In genomic region chr7:136033413-136034031, GRCh38 we compare ENCODE assay signal across 15 cellular contexts. TPM values are rescaled to one million over a fixed set of nuclear protein-coding genes. Genes with fewer than 3 reads are reported as not detected.
DNase-seq lines count a peak whose midpoint lies in the region; ATAC-seq and TF ChIP-seq lines count a peak whose summit lies in the region.
"Had no signal": no experiment of that assay in that cellular context is flagged by ENCODE, and none has a peak within 500 bp of the region (broad histone marks: within the 10 kb centered on the region; RNA-seq: fewer than 3 reads in every experiment).

No MANE protein-coding gene starts in this region.

- TF ChIP-seq EP300 in suprapubic skin (IDR thresholded peaks at IDR 0.05): no peak

- TF ChIP-seq CTCF in choroid plexus epithelial cell (conservative IDR thresholded peaks at IDR 0.05; ENCODE audit: low read depth, low read length): no peak
- no peak for TF ChIP-seq CTCF in suprapubic skin (IDR thresholded peaks at IDR 0.05)
- TF ChIP-seq CTCF in MCF 10A (IDR thresholded peaks at IDR 0.05; ENCODE audit: unreplicated experiment): no peak

- H3K27me3 Mint-ChIP-seq in activated T-cell treated with anti-CD3 and anti-CD28 coated beads, Interleukin-2, amount 50 U/mL, for 24 hours: peaks cover 3% of the 10 kb centered on the region
- H3K27me3 Mint-ChIP-seq in MCF 10A (ENCODE audit: insufficient read depth, unreplicated experiment): peaks cover 16% of the 10 kb centered on the region

- H3K4me3 ChIP-seq in choroid plexus epithelial cell (ENCODE audit: low read depth, low read length) (no peak overlapping the region), mesodermal cell (ENCODE audit: extremely low read depth, insufficient read depth, low read length, poor library complexity, severe bottlenecking) (no peak overlapping the region), suprapubic skin (no peak overlapping the region)
- H3K4me3 ChIP-seq: A549 had no signal

- H3K36me3 Mint-ChIP-seq in activated T-cell treated with anti-CD3 and anti-CD28 coated beads, Interleukin-2, amount 50 U/mL, for 24 hours (ENCODE audit: low read depth): no peaks in the 10 kb centered on the region
- no peaks in the 10 kb centered on the region for H3K36me3 Mint-ChIP-seq in MCF 10A (ENCODE audit: insufficient read depth, unreplicated experiment)
- H3K36me3 Mint-ChIP-seq: CD8-positive, alpha-beta T cell had no signal

- CTCF ChIA-PET in MCF 10A (lab: Yijun Ruan, JAX): interaction anchor here (1.5 kb wide), 1 partner anchor 25 kb away, joined by 6 read pairs; no protein-coding TSS in a partner anchor

- H3K4me1 Mint-ChIP-seq in activated T-cell treated with anti-CD3 and anti-CD28 coated beads, Interleukin-2, amount 50 U/mL, for 24 hours (ENCODE audit: low read depth): peaks cover 49% of the 10 kb centered on the region
- H3K4me1 Mint-ChIP-seq in MCF 10A (ENCODE audit: insufficient read depth, unreplicated experiment): peaks cover 8% of the 10 kb centered on the region
- H3K4me1 Mint-ChIP-seq: naive B cell had no signal

- H3K27me3 ChIP-seq in suprapubic skin: no peaks in the 10 kb centered on the region

- H3K9me3 Mint-ChIP-seq in activated T-cell treated with anti-CD3 and anti-CD28 coated beads, Interleukin-2, amount 50 U/mL, for 24 hours: no peaks in the 10 kb centered on the region
- no peaks in the 10 kb centered on the region for H3K9me3 Mint-ChIP-seq in MCF 10A (ENCODE audit: unreplicated experiment)
- H3K9me3 Mint-ChIP-seq: CD8-positive, alpha-beta T cell; naive B cell had no signal

- H3K9me3 ChIP-seq in mesodermal cell (ENCODE audit: control insufficient read depth, low read length) (no peaks in the 10 kb centered on the region), suprapubic skin (no peaks in the 10 kb centered on the region)
- H3K9me3 ChIP-seq: A549 had no signal

- no peak for TF ChIP-seq POLR2A in suprapubic skin (IDR thresholded peaks at IDR 0.05)

- no peak overlapping the region for H3K4me3 Mint-ChIP-seq in activated T-cell treated with anti-CD3 and anti-CD28 coated beads, Interleukin-2, amount 50 U/mL, for 24 hours
- no peak overlapping the region for H3K4me3 Mint-ChIP-seq in MCF 10A (ENCODE audit: unreplicated experiment)
- H3K4me3 Mint-ChIP-seq: CD8-positive, alpha-beta T cell; naive B cell had no signal

- WGBS in mesodermal cell (ENCODE audit: insufficient coverage in 2 of 2), 2 experiments: 86 to 100% methylated on average over 1 to 2 of the region's 6 CpGs
- 42% methylated on average over 6 of the region's 6 CpGs for WGBS in suprapubic skin

- peak overlapping the region; percentile 57 for H3K27ac ChIP-seq in mesodermal cell (ENCODE audit: low read depth, low read length, severe bottlenecking)
- H3K27ac ChIP-seq in suprapubic skin: peak overlapping the region; percentile 26
- H3K27ac ChIP-seq: A549 had no signal

- H3K4me1 ChIP-seq in mesodermal cell (ENCODE audit: control insufficient read depth, insufficient read depth, low read length, poor library complexity, severe bottlenecking): peaks cover 4% of the 10 kb centered on the region
- H3K4me1 ChIP-seq in suprapubic skin: no peaks in the 10 kb centered on the region
- H3K4me1 ChIP-seq: A549 had no signal

- intact Hi-C loops in MCF 10A (cut with micrococcal nuclease): no loop called here

- BruUV-seq in MCF 10A (replicated peaks; lab: Mats Ljungman, UMichigan): no TSS peak

- DNase-seq in activated T-cell treated with anti-CD3 and anti-CD28 coated beads, Interleukin-2, amount 50 U/mL, for 24 hours: no peak
- no peak for DNase-seq in activated T-cell treated with anti-CD3 and anti-CD28 coated beads, Interleukin-2, amount 50 U/mL, for 48 hours
- DNase-seq in choroid plexus epithelial cell (ENCODE audit: low read depth) (peak; percentile 6), suprapubic skin (ENCODE audit: low spot score in 2 of 2) (no peak), NCI-H1417 treated with DMSO at 0.1 percent for 48 hours (lab: John Stamatoyannopoulos, UW) (no peak), MCF 10A (ENCODE audit: unreplicated experiment) (no peak)
- DNase-seq: CD8-positive, alpha-beta T cell; EL; IMR-90; naive B cell; NCI-H1092 treated with DMSO at 0.1 percent for 48 hours had no signal

- POLR2A ChIA-PET in MCF 10A (lab: Yijun Ruan, JAX): no interaction called here

- H3K27ac Mint-ChIP-seq in activated T-cell treated with anti-CD3 and anti-CD28 coated beads, Interleukin-2, amount 50 U/mL, for 24 hours: peak overlapping the region; percentile 50
- no peak overlapping the region for H3K27ac Mint-ChIP-seq in MCF 10A (ENCODE audit: low read depth, unreplicated experiment)
- H3K27ac Mint-ChIP-seq: CD8-positive, alpha-beta T cell; naive B cell had no signal

- no peak for ATAC-seq in esophagus mucosa
- ATAC-seq: A549; CD8-positive, alpha-beta T cell; Panc1 had no signal

- H3K36me3 ChIP-seq in mesodermal cell (ENCODE audit: control insufficient read depth, insufficient read depth, low read length) (no peaks in the 10 kb centered on the region), suprapubic skin (no peaks in the 10 kb centered on the region)

RNA-seq across cellular contexts. Expression of gene MTPN, which starts 56.4 kb away (rescaled TPM):
- 241 TPM for polyA plus RNA-seq in mesodermal cell (2013, experiment 1 of 2)
- polyA plus RNA-seq in mesodermal cell (2013, experiment 2 of 2): 239 TPM
- total RNA-seq in suprapubic skin (10 to 100 TPM; 51.8 to 81.7 (median 79.1) TPM), esophagus mucosa (199 TPM), MCF 10A (2022) (153 and 178 TPM in 2 replicates)
